ENCODE assay signal across 29 cellular contexts in the genomic region with DNA sequence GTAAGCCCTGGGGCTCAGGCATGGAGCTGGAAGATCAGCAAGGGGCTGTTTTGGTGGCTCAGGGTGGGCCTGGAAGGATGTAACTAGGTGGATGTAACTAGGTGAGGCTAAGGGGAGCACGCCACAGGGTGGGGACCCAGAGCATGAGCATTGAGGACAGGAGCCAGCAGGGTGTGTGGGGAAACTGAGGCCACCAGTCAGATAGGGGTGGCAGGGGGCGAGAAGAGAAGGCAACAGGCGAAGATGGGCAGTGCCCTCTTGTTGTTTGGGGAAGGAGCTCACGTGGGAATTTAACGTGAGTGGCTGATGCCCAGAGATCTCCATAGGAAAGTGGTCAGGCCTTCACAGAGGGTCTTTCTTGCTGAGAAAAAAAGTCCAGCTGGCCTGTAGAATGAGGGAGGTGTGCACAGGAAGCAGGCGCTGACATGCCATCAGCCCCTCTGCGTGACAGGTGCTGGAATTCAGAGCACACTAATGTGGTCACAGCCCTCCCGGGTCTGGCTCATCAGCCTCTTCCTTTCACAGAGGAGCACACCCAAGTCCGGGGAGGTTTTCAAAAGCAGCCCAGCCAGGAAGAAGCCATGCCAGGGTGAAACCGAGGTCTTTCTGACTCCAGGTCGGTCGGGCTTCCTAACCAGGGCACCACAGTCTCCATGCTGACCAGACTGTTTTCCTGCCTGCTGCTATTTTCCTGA. TPM values are rescaled to one million over a fixed set of nuclear protein-coding genes. Genes with fewer than 3 reads are reported as not detected.
"Had no signal": no experiment of that assay in that cellular context is flagged by ENCODE, and none has a peak within 500 bp of the region (broad histone marks: within the 10 kb centered on the region; RNA-seq: fewer than 3 reads in every experiment).

No MANE protein-coding gene starts in this region.

- H3K36me3 ChIP-seq: heart right ventricle, neutrophil, ovary, prostate gland, vagina had no signal

- H3K9me3 ChIP-seq: heart right ventricle, neutrophil, ovary, prostate gland, vagina had no signal

- H3K27ac ChIP-seq: heart right ventricle, neutrophil, ovary, prostate gland, skin epidermis, vagina had no signal

- H3K36me3 Mint-ChIP-seq: activated CD8-positive, alpha-beta memory T cell treated with anti-CD3 and anti-CD28 coated beads, Interleukin-2, amount 10 ng/mL, durations not matched to agents 7 days and 5 days; activated naive CD4-positive, alpha-beta T cell treated with anti-CD3 and anti-CD28 coated beads, Interleukin-2, amount 50 U/mL, for 24 hours; natural killer cell treated with Interleukin-12 subunit alpha and Interleukin-12 subunit beta and Interleukin-15 and Interleukin-18, amount 100 ng/mL, for 72 hours; type B pancreatic cell had no signal

- H3K4me1 ChIP-seq: heart right ventricle, prostate gland, vagina had no signal

- H3K4me3 Mint-ChIP-seq: activated CD4-positive, alpha-beta T cell treated with anti-CD3 and anti-CD28 coated beads for 36 hours; activated CD8-positive, alpha-beta memory T cell treated with anti-CD3 and anti-CD28 coated beads, Interleukin-2, amount 10 ng/mL, durations not matched to agents 7 days and 5 days; activated CD8-positive, alpha-beta T cell treated with anti-CD3 and anti-CD28 coated beads, Interleukin-2, amount 10 ng/mL, durations not matched to agents 7 days and 5 days; activated naive CD4-positive, alpha-beta T cell treated with anti-CD3 and anti-CD28 coated beads, Interleukin-2, amount 50 U/mL, for 24 hours; activated naive CD8-positive, alpha-beta T cell treated with anti-CD3 and anti-CD28 coated beads, Interleukin-2, amount 50 U/mL, for 24 hours; effector memory CD8-positive, alpha-beta T cell; natural killer cell treated with Interleukin-12 subunit alpha and Interleukin-12 subunit beta and Interleukin-15 and Interleukin-18, amount 100 ng/mL, for 72 hours; stimulated activated naive CD8-positive, alpha-beta T cell treated with anti-CD3 and anti-CD28 coated beads, Interleukin-15, Interleukin-2, amounts not matched to agents 100 ng/mL and 50 ng/mL, for 24 hours; type B pancreatic cell had no signal

- H3K27ac Mint-ChIP-seq: activated CD4-positive, alpha-beta T cell treated with anti-CD3 and anti-CD28 coated beads for 36 hours; activated CD8-positive, alpha-beta memory T cell treated with anti-CD3 and anti-CD28 coated beads, Interleukin-2, amount 10 ng/mL, durations not matched to agents 7 days and 5 days; activated CD8-positive, alpha-beta T cell treated with anti-CD3 and anti-CD28 coated beads, Interleukin-2, amount 10 ng/mL, durations not matched to agents 7 days and 5 days; activated naive CD4-positive, alpha-beta T cell treated with anti-CD3 and anti-CD28 coated beads, Interleukin-2, amount 50 U/mL, for 24 hours; activated T-helper 2 cell treated with anti-CD3 and anti-CD28 coated beads, Interferon-gamma antibody, Interleukin-2, Interleukin-4, amounts not matched to agents 10 μg/mL and 5 μg/mL and 100 μg/mL, durations not matched to agents 14 hours and 24 hours and 36 hours; effector memory CD8-positive, alpha-beta T cell; natural killer cell treated with Interleukin-12 subunit alpha and Interleukin-12 subunit beta and Interleukin-15 and Interleukin-18, amount 100 ng/mL, for 72 hours; stimulated activated naive CD8-positive, alpha-beta T cell treated with anti-CD3 and anti-CD28 coated beads, Interleukin-15, Interleukin-2, amounts not matched to agents 100 ng/mL and 50 ng/mL, for 24 hours; type B pancreatic cell had no signal

- H3K27me3 ChIP-seq: ovary, vagina had no signal

- H3K9me3 Mint-ChIP-seq: activated naive CD4-positive, alpha-beta T cell treated with anti-CD3 and anti-CD28 coated beads, Interleukin-2, amount 50 U/mL, for 24 hours; activated naive CD8-positive, alpha-beta T cell treated with anti-CD3 and anti-CD28 coated beads, Interleukin-2, amount 50 U/mL, for 24 hours; activated T-helper 2 cell treated with anti-CD3 and anti-CD28 coated beads, Interferon-gamma antibody, Interleukin-2, Interleukin-4, amounts not matched to agents 10 μg/mL and 5 μg/mL and 100 μg/mL, durations not matched to agents 14 hours and 24 hours and 36 hours; effector memory CD8-positive, alpha-beta T cell; natural killer cell treated with Interleukin-12 subunit alpha and Interleukin-12 subunit beta and Interleukin-15 and Interleukin-18, amount 100 ng/mL, for 72 hours; stimulated activated naive CD8-positive, alpha-beta T cell treated with anti-CD3 and anti-CD28 coated beads, Interleukin-15, Interleukin-2, amounts not matched to agents 100 ng/mL and 50 ng/mL, for 24 hours; type B pancreatic cell had no signal

- H3K4me3 ChIP-seq: heart right ventricle, ovary, prostate gland, skin epidermis, vagina had no signal

- ATAC-seq: activated CD4-positive, alpha-beta T cell treated with anti-CD3 and anti-CD28 coated beads for 36 hours; activated CD8-positive, alpha-beta memory T cell treated with anti-CD3 and anti-CD28 coated beads, Interleukin-2, amount 10 ng/mL, durations not matched to agents 7 days and 5 days; activated CD8-positive, alpha-beta T cell treated with anti-CD3 and anti-CD28 coated beads, Interleukin-2, amount 10 ng/mL, durations not matched to agents 7 days and 5 days; activated naive CD8-positive, alpha-beta T cell treated with anti-CD3 and anti-CD28 coated beads, Interleukin-2, amount 50 U/mL, for 24 hours; effector memory CD8-positive, alpha-beta T cell; heart right ventricle; natural killer cell treated with Interleukin-12 subunit alpha and Interleukin-12 subunit beta and Interleukin-15 and Interleukin-18, amount 100 ng/mL, for 72 hours; sciatic nerve had no signal

- DNase-seq: activated CD4-positive, alpha-beta T cell treated with anti-CD3 and anti-CD28 coated beads for 36 hours; activated CD4-positive, CD25-positive, alpha-beta regulatory T cell; activated CD8-positive, alpha-beta memory T cell treated with anti-CD3 and anti-CD28 coated beads, Interleukin-2, amount 10 ng/mL, durations not matched to agents 7 days and 5 days; activated CD8-positive, alpha-beta T cell treated with anti-CD3 and anti-CD28 coated beads, Interleukin-2, amount 10 ng/mL, durations not matched to agents 7 days and 5 days; activated naive CD8-positive, alpha-beta T cell treated with anti-CD3 and anti-CD28 coated beads, Interleukin-2, amount 50 U/mL, for 24 hours; activated T-cell treated with anti-CD3 and anti-CD28 coated beads, Interleukin-2, amount 50 U/mL, for 48 hours; amygdala; caudate nucleus; cortex of kidney; effector memory CD8-positive, alpha-beta T cell; erythroblast; heart right ventricle; mesenchymal stem cell; ovary; retina; stimulated activated CD4-positive, alpha-beta T cell treated with anti-CD3 and anti-CD28 coated beads, Interleukin-12 subunit alpha, Interleukin-12 subunit beta, amount 100 ng/mL, for 4 hours; stimulated activated CD4-positive, alpha-beta T cell treated with anti-CD3 and anti-CD28 coated beads, Interleukin-4, amount 100 ng/mL, for 1 hour; substantia nigra had no signal

- H3K4me1 Mint-ChIP-seq: activated CD4-positive, alpha-beta T cell treated with anti-CD3 and anti-CD28 coated beads for 36 hours; activated CD8-positive, alpha-beta memory T cell treated with anti-CD3 and anti-CD28 coated beads, Interleukin-2, amount 10 ng/mL, durations not matched to agents 7 days and 5 days; activated naive CD4-positive, alpha-beta T cell treated with anti-CD3 and anti-CD28 coated beads, Interleukin-2, amount 50 U/mL, for 24 hours; activated naive CD8-positive, alpha-beta T cell treated with anti-CD3 and anti-CD28 coated beads, Interleukin-2, amount 50 U/mL, for 24 hours had no signal

RNA-seq across cellular contexts. Expression of a gene that starts 54.6 kb away (rescaled TPM):
- total RNA-seq: activated CD8-positive, alpha-beta memory T cell treated with anti-CD3 and anti-CD28 coated beads, Interleukin-2, amount 10 ng/mL, durations not matched to agents 7 days and 5 days; activated CD8-positive, alpha-beta T cell treated with anti-CD3 and anti-CD28 coated beads, Interleukin-2, amount 10 ng/mL, durations not matched to agents 7 days and 5 days; activated T-helper 2 cell treated with anti-CD3 and anti-CD28 coated beads, Interferon-gamma antibody, Interleukin-2, Interleukin-4, amounts not matched to agents 10 μg/mL and 5 μg/mL and 100 μg/mL, durations not matched to agents 14 hours and 24 hours and 36 hours; chondrocyte; heart right ventricle; natural killer cell treated with Interleukin-12 subunit alpha and Interleukin-12 subunit beta and Interleukin-15 and Interleukin-18, amount 100 ng/mL, for 72 hours; ovary; sciatic nerve; vagina had no signal
- polyA plus RNA-seq: ovary had no signal
